ENCODE assay signal across 1 cellular context in the genomic region with DNA sequence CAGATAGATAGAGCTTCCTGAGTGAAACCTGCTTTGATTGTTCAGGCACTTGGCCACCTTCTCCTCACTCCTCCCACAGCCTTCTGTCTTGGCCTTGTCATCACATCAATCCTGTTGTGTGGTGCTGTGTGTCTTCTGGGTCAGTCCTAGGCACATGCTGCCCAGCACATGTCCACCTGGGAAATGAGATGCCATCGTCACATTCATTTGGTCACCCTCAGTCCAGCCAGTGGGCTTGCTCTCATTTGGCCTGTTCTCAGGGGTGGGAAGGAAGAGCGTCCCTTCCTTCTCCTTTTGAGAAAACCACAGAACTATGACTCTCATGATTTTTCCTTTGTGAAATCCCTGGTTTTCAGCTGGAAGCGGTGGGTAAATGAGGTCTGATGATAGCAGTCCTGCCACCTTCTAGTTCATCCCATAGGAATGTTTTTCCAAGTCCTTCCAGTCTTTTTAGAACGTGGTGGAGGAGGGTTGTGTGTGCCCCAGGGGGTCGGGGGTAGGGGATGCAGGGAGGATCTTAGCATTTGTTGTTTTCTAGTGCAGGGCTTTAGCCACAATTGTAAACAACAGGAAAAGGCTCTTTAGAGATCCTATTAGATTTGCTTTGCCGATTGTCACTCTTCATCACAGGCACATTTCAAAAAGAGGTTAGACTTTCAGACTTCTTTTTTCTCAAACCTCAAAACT.
TF ChIP-seq lines count a peak whose summit lies in the region.

No MANE protein-coding gene starts in this region.

TF ChIP-seq in H1, 55 proteins besides CTCF, POLR2A, EP300 and RAD21:
- TF ChIP-seq GABPA (IDR thresholded peaks at IDR 0.05; ENCODE audit: borderline replicate concordance, insufficient read depth, low read length) (no peak), CREB1 (IDR thresholded peaks at IDR 0.05) (no peak), NRF1 (IDR thresholded peaks at IDR 0.05; ENCODE audit: low read depth, low read length) (no peak), TCF12 (IDR thresholded peaks at IDR 0.05; ENCODE audit: low read depth, low read length) (no peak), NANOG (IDR thresholded peaks at IDR 0.05; ENCODE audit: insufficient read depth, low read depth, low read length, poor library complexity, severe bottlenecking) (no peak), CTBP2 (IDR thresholded peaks at IDR 0.05; ENCODE audit: borderline replicate concordance, insufficient read depth, insufficient read length, low read length) (no peak), CBX8 (IDR thresholded peaks at IDR 0.05; ENCODE audit: borderline replicate concordance, low read depth, low read length) (no peak), PHF8 (conservative IDR thresholded peaks at IDR 0.05; ENCODE audit: low read depth, low read length) (no peak), BCL11A (IDR thresholded peaks at IDR 0.05; ENCODE audit: low read depth in 2 of 2, low read length in 2 of 2) (no peak), KDM5A (IDR thresholded peaks at IDR 0.05; ENCODE audit: low read length) (no peak), BACH1 (IDR thresholded peaks at IDR 0.05; ENCODE audit: low read length) (no peak)
- TF ChIP-seq, protein P1, sequence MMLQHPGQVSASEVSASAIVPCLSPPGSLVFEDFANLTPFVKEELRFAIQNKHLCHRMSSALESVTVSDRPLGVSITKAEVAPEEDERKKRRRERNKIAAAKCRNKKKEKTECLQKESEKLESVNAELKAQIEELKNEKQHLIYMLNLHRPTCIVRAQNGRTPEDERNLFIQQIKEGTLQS (IDR thresholded peaks at IDR 0.05; ENCODE audit: insufficient read depth, low read depth, low read length) = no peak
